ENCODE assay signal across 8 cellular contexts in genomic region chr2:98909381-98910211, GRCh38.
DNase-seq lines count a peak whose midpoint lies in the region; ATAC-seq and TF ChIP-seq lines count a peak whose summit lies in the region.

No MANE protein-coding gene starts in this region.

- H3K27me3 ChIP-seq in DOHH2 (ENCODE audit: control insufficient read depth, low read length) (peaks cover 11% of the 10 kb centered on the region; the same call in 1 of the 2 replicates), adipocyte (replicated peaks; ENCODE audit: control insufficient read depth, insufficient read depth, low read length) (peaks cover 5% of the 10 kb centered on the region)

- no peaks in the 10 kb centered on the region for H3K36me3 ChIP-seq in DOHH2 (ENCODE audit: control insufficient read depth, low read length)
- H3K36me3 ChIP-seq in adipocyte (ENCODE audit: control insufficient read depth, insufficient read depth, low read length, severe bottlenecking) = no peaks in the 10 kb centered on the region

- peak; percentile 79 to 81 for ATAC-seq in stimulated activated naive B cell treated with anti-CD40 and anti-IgM and Interleukin-4, amounts not matched to agents 10 μg/mL and 1 μg/mL and 100 μg/mL, for 72 hours (replicated peaks)
- ATAC-seq in GM18858 (IDR thresholded peaks at IDR 0.05; ENCODE audit: unreplicated experiment) (no peak), GM21723 (IDR thresholded peaks at IDR 0.05; ENCODE audit: unreplicated experiment) (no peak)

- peaks cover 19% of the 10 kb centered on the region for H3K4me1 ChIP-seq in DOHH2 (ENCODE audit: control insufficient read depth, low read length)
- H3K4me1 ChIP-seq in adipocyte (ENCODE audit: control insufficient read depth, insufficient read depth, low read length) = peaks cover 36% of the 10 kb centered on the region

- no peaks in the 10 kb centered on the region for H3K9me2 ChIP-seq in DOHH2 (replicated peaks; ENCODE audit: control insufficient read depth, low read length)

- peak overlapping the region; percentile 2 for H3K4me3 ChIP-seq in DOHH2 (ENCODE audit: low read length)
- H3K4me3 ChIP-seq in adipocyte (ENCODE audit: low read length) = no peak overlapping the region

- DNase-seq in NCI-H146 treated with DMSO at 0.1 percent for 48 hours (lab: John Stamatoyannopoulos, UW; ENCODE audit: unreplicated experiment) (peak; percentile 97), adipocyte (ENCODE audit: low read depth) (peak; percentile 82), iPS DF 4.7 (ENCODE audit: extremely low read depth, low spot score) (peak; percentile 36), midbrain (lab: John Stamatoyannopoulos, UW) (no peak)
- peak; percentile 53 for DNase-seq in stimulated activated naive B cell treated with anti-CD40 and anti-IgM and Interleukin-4, amounts not matched to agents 10 μg/mL and 1 μg/mL and 100 μg/mL, for 72 hours

- peaks cover 16 to 27% of the 10 kb centered on the region in 2 donors for H3K4me1 Mint-ChIP-seq in stimulated activated naive B cell treated with anti-CD40 and anti-IgM and Interleukin-4, amounts not matched to agents 10 μg/mL and 1 μg/mL and 100 μg/mL, for 72 hours

- H3K9ac ChIP-seq in adipocyte (ENCODE audit: low read length) = no peak overlapping the region

- H3K4me2 ChIP-seq in DOHH2 (ENCODE audit: low read length) = peak overlapping the region; percentile 44

- no peaks in the 10 kb centered on the region for H3F3A ChIP-seq in DOHH2 (ENCODE audit: control insufficient read depth, insufficient read depth)

- H3K27me3 Mint-ChIP-seq in stimulated activated naive B cell treated with anti-CD40 and anti-IgM and Interleukin-4, amounts not matched to agents 10 μg/mL and 1 μg/mL and 100 μg/mL, for 72 hours = peaks cover 36 to 42% of the 10 kb centered on the region in 2 donors

- no peaks in the 10 kb centered on the region for H3K9me3 Mint-ChIP-seq in stimulated activated naive B cell treated with anti-CD40 and anti-IgM and Interleukin-4, amounts not matched to agents 10 μg/mL and 1 μg/mL and 100 μg/mL, for 72 hours

- no peaks in the 10 kb centered on the region for H3K36me3 Mint-ChIP-seq in stimulated activated naive B cell treated with anti-CD40 and anti-IgM and Interleukin-4, amounts not matched to agents 10 μg/mL and 1 μg/mL and 100 μg/mL, for 72 hours

- 0 out of 2 replicates have a peak overlapping the region, but pooled peaks have one; percentile 2 for H3K27ac ChIP-seq in DOHH2 (ENCODE audit: low read depth, low read length)

- peak overlapping the region; percentile 25 to 70 for H3K4me3 Mint-ChIP-seq in stimulated activated naive B cell treated with anti-CD40 and anti-IgM and Interleukin-4, amounts not matched to agents 10 μg/mL and 1 μg/mL and 100 μg/mL, for 72 hours

- H3K27ac Mint-ChIP-seq in stimulated activated naive B cell treated with anti-CD40 and anti-IgM and Interleukin-4, amounts not matched to agents 10 μg/mL and 1 μg/mL and 100 μg/mL, for 72 hours = peak overlapping the region; percentile 31

- no peak for TF ChIP-seq CTCF in DOHH2 (IDR thresholded peaks at IDR 0.05; ENCODE audit: low read depth, low read length, poor library complexity, severe bottlenecking)

- no peaks in the 10 kb centered on the region for H4K20me1 ChIP-seq in DOHH2 (ENCODE audit: control insufficient read depth, insufficient read depth, low read depth, low read length)

- H3K9me3 ChIP-seq in DOHH2 (ENCODE audit: control insufficient read depth, insufficient read depth, low read length) (no peaks in the 10 kb centered on the region), adipocyte (ENCODE audit: control insufficient read depth, low read length) (no peaks in the 10 kb centered on the region)

- H3K79me2 ChIP-seq in DOHH2 (ENCODE audit: control insufficient read depth, low read length) = no peaks in the 10 kb centered on the region

Comparison
In these comparisons a context has a peak if more than half of its experiments do, and no peak if none do; other contexts are left out.
1. ATAC-seq: peak in stimulated activated naive B cell treated with anti-CD40 and anti-IgM and Interleukin-4, amounts not matched to agents 10 μg/mL and 1 μg/mL and 100 μg/mL, for 72 hours (2 of 2); none in GM18858 (single experiment) and GM21723 (single experiment).